ENCODE assay signal across 9 cellular contexts in genomic region chr2:16581241-16581640, GRCh38.
"Had no signal": no experiment of that assay in that cellular context is flagged by ENCODE, and none has a peak within 500 bp of the region (broad histone marks: within the 10 kb centered on the region; RNA-seq: fewer than 3 reads in every experiment).

No MANE protein-coding gene starts in this region.

- H3K36me3 ChIP-seq: HAP-1 had no signal

- H3K4me1 ChIP-seq: HAP-1 had no signal

- H3K4me2 ChIP-seq: GM23338 had no signal

- ATAC-seq: GM23338, HCT116 had no signal

- H3K9ac ChIP-seq: GM23248 had no signal

- H3K4me3 ChIP-seq: GM23248, GM23338, HAP-1 had no signal

- H2AFZ ChIP-seq: GM23248, GM23338 had no signal

- DNase-seq: GM23248, GOT3, H7, H9, HCEC 1CT, HFFc6 had no signal

- H3K27ac ChIP-seq: GM23248 had no signal

- H3K9me3 ChIP-seq: HAP-1 had no signal
